Comparison of ENCODE assay signal across 19 cellular contexts in the genomic region with DNA sequence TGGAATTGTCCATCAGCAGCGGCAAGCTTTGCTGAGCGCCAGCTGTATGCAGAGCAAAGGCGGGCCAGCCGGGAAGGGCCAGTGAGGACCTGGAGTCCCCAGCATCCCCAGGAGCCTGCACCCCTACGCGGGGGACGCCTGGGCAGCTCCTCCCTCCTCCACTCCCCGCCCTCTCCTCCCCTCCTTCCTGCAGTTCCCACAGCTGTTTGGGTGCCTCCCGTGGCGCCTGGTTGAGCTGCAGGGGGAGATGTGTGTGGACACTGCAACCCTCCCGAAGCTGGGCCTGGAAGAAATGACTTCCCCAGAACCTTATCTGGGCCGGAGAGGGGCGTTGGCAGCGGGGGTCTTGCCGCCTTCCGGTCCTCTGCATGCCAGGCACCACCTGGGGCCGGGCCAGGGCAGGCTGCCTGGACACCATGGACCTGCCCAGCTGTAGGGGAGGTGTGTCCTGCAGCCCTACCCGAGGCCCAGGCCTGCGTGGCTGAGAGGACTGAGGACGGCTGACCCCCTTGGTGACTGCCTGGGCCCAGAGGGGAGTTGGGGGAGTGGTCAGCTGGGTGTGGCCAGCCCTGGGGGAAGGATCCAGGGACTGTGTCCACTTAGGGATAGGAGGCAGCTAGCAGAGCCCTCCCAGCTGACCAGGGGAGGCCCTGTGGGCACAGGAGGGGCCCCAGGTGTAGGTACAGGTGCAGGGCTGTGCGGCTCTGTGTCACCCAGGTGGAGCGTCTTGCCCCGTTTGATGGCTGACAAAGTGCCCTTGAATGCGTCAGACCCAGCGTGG. TPM values are rescaled to one million over a fixed set of nuclear protein-coding genes. Genes with fewer than 3 reads are reported as not detected.
DNase-seq lines count a peak whose midpoint lies in the region; ATAC-seq, FAIRE-seq and TF ChIP-seq lines count a peak whose summit lies in the region.
"Had no signal": no experiment of that assay in that cellular context is flagged by ENCODE, and none has a peak within 500 bp of the region (broad histone marks: within the 10 kb centered on the region; RNA-seq: fewer than 3 reads in every experiment).

No MANE protein-coding gene starts in this region.

- ATAC-seq in K562 (peak; percentile 57; the same call in 2 of the 3 replicates), HG03439 (IDR thresholded peaks at IDR 0.05; ENCODE audit: unreplicated experiment) (no peak), HG02623 (IDR thresholded peaks at IDR 0.05; ENCODE audit: unreplicated experiment) (no peak), HG02759 (IDR thresholded peaks at IDR 0.05; ENCODE audit: unreplicated experiment) (no peak)
- ATAC-seq: HCT116 had no signal

- H3K27ac Mint-ChIP-seq in nephron progenitor cell = no peak overlapping the region
- H3K27ac Mint-ChIP-seq: activated B cell treated with CpG ODN at 0.5 μM for 24 hours; activated naive CD8-positive, alpha-beta T cell; endodermal cell; neural progenitor cell had no signal

- no peak for FAIRE-seq in K562 (lab: Jason Lieb, UNC)
- FAIRE-seq in HTR-8/SVneo (lab: Jason Lieb, UNC) = no peak

- no peak for TF ChIP-seq POLR2A in K562 (conservative IDR thresholded peaks at IDR 0.05)

- DNase-seq in BE2C (peak; percentile 5), HCEC 1CT (peak; percentile 3), K562 (ENCODE audit: extremely low read depth in 1 of 4, low spot score in 3 of 4) (peak in 3 of 4 experiments; percentile 34 to 54 (median 50)), nephron progenitor cell (peak; percentile 10), HTR-8/SVneo (ENCODE audit: insufficient read length, low spot score) (no peak)
- DNase-seq: activated B cell treated with CpG ODN at 0.5 μM for 24 hours; DMS79 treated with DMSO at 0.1 percent for 48 hours; endodermal cell; mammary epithelial cell; NCI-H1436 treated with DMSO at 0.1 percent for 48 hours; NCI-H446 treated with DMSO at 0.1 percent for 48 hours; stimulated activated CD4-positive, alpha-beta T cell treated with anti-CD3 and anti-CD28 coated beads, Interleukin-12 subunit alpha, Interleukin-12 subunit beta, amount 100 ng/mL, for 4 hours had no signal

- H3K36me3 ChIP-seq in BE2C = no peaks in the 10 kb centered on the region
- no peaks in the 10 kb centered on the region for H3K36me3 ChIP-seq in K562 (ENCODE audit: control insufficient read depth, insufficient read depth, low read length)
- H3K36me3 ChIP-seq: neural progenitor cell had no signal

- H3K4me3 ChIP-seq in BE2C (ENCODE audit: low read depth, low read length) (no peak overlapping the region), K562 (no peak overlapping the region)
- H3K4me3 ChIP-seq: neural progenitor cell had no signal

- no peak overlapping the region for H2AFZ ChIP-seq in K562 (ENCODE audit: low read depth, low read length)
- H2AFZ ChIP-seq: neural progenitor cell had no signal

- CTCF ChIA-PET in K562 (lab: Yijun Ruan, JAX; ENCODE audit: low intra/inter-chr PET ratio) = interaction anchor here (0.6 kb wide), 1 partner anchor 49 kb away, joined by 3 read pairs; no protein-coding TSS in a partner anchor

- no peaks in the 10 kb centered on the region for H3K79me2 ChIP-seq in K562 (ENCODE audit: control insufficient read depth, insufficient read depth, low read length)

- TF ChIP-seq RAD21 in K562 (CRISPR knock-in tag; conservative IDR thresholded peaks at IDR 0.05 in 1 of 2, IDR thresholded peaks at IDR 0.05 in 1 of 2) = no peak

- no TSS peak for BruUV-seq in K562 (replicated peaks; lab: Mats Ljungman, UMichigan)

- TF ChIP-seq EP300 in K562 (IDR thresholded peaks at IDR 0.05; ENCODE audit: low read length) = no peak

- POLR2A ChIA-PET in K562 (lab: Yijun Ruan, JAX) = interaction anchor here (0.7 kb wide), 1 partner anchor 559 kb away, joined by 4 read pairs; no protein-coding TSS in a partner anchor

- H3K4me3 Mint-ChIP-seq in nephron progenitor cell = no peak overlapping the region
- H3K4me3 Mint-ChIP-seq: activated B cell treated with CpG ODN at 0.5 μM for 24 hours; activated naive CD8-positive, alpha-beta T cell; endodermal cell; neural progenitor cell had no signal

- no peaks in the 10 kb centered on the region for H3K9me3 Mint-ChIP-seq in nephron progenitor cell
- H3K9me3 Mint-ChIP-seq: activated B cell treated with CpG ODN at 0.5 μM for 24 hours, endodermal cell, neural progenitor cell had no signal

- intact Hi-C loops in K562 (cut with micrococcal nuclease) = loop anchor here (5.0 kb wide), 1 partner anchor 206 kb away; no protein-coding TSS in a partner anchor

- H3K9me3 ChIP-seq in BE2C (no peaks in the 10 kb centered on the region), K562 (replicated peaks; ENCODE audit: control insufficient read depth, insufficient read depth, low read depth, low read length) (no peaks in the 10 kb centered on the region)

- WGBS in K562 (ENCODE audit: insufficient coverage, low coverage, missing lambda C conversion rate) = 5% methylated on average over 20 of the region's 25 CpGs

- H3K36me3 Mint-ChIP-seq in nephron progenitor cell (ENCODE audit: low read depth) = no peaks in the 10 kb centered on the region
- H3K36me3 Mint-ChIP-seq: activated naive CD8-positive, alpha-beta T cell; neural progenitor cell had no signal

- H3K4me1 ChIP-seq in BE2C = no peaks in the 10 kb centered on the region
- peaks cover 0 to 52% of the 10 kb centered on the region in 2 experiments; a peak in 3 of 5 replicates for H3K4me1 ChIP-seq in K562 (replicated peaks in 1 of 2; ENCODE audit: control insufficient read depth in 2 of 2, insufficient read depth in 2 of 2, low read length in 2 of 2)

- peaks cover 14% of the 10 kb centered on the region for H3K27me3 Mint-ChIP-seq in nephron progenitor cell (ENCODE audit: low read depth, poor library complexity)
- H3K27me3 Mint-ChIP-seq: activated naive CD8-positive, alpha-beta T cell had no signal

- no peak overlapping the region for H3K27ac ChIP-seq in K562 (ENCODE audit: extremely low read depth, low read depth, low read length)
- H3K27ac ChIP-seq: neural progenitor cell had no signal

- no peaks in the 10 kb centered on the region for H3K27me3 ChIP-seq in BE2C
- H3K27me3 ChIP-seq in K562 (ENCODE audit: control insufficient read depth in 2 of 2, insufficient read depth in 2 of 2, low read length in 2 of 2) = peaks cover 40 to 96% of the 10 kb centered on the region in 2 experiments
- H3K27me3 ChIP-seq: neural progenitor cell had no signal

- peaks cover 17% of the 10 kb centered on the region; the same call in 1 of the 2 replicates for H4K20me1 ChIP-seq in K562 (replicated peaks; ENCODE audit: control insufficient read depth, insufficient read depth, low read length)

- H3K4me2 ChIP-seq in K562 (ENCODE audit: insufficient read depth, low read length) = no peak overlapping the region
- H3K4me2 ChIP-seq: neural progenitor cell had no signal

- peaks cover 27% of the 10 kb centered on the region for H3K4me1 Mint-ChIP-seq in nephron progenitor cell
- H3K4me1 Mint-ChIP-seq: activated B cell treated with CpG ODN at 0.5 μM for 24 hours, endodermal cell, neural progenitor cell had no signal

- TF ChIP-seq CTCF in BE2C (IDR thresholded peaks at IDR 0.05; ENCODE audit: low read depth, low read length) (no peak), K562 (IDR thresholded peaks at IDR 0.05 in 2 of 3, conservative IDR thresholded peaks at IDR 0.05 in 1 of 3; ENCODE audit: insufficient read depth in 2 of 3, low read depth in 1 of 3, low read length in 3 of 3) (no peak; a peak in 1 of 6 replicates), nephron progenitor cell (IDR thresholded peaks at IDR 0.05) (no peak)

- no peaks in the 10 kb centered on the region for H3K9me1 ChIP-seq in K562 (ENCODE audit: control insufficient read depth, insufficient read depth, low read length)

- in situ Hi-C loops in K562 (cut with MboI) = no loop called here

- H3K9ac ChIP-seq in K562 (ENCODE audit: insufficient read depth in 1 of 2, low read depth in 2 of 2, low read length in 2 of 2) = no peak overlapping the region
- H3K9ac ChIP-seq: neural progenitor cell had no signal

RNA-seq across cellular contexts. Expression of a gene that starts 16.8 kb away (rescaled TPM):
- 0.54 TPM for polyA plus RNA-seq in BE2C (2012; ENCODE audit: insufficient read depth, insufficient read length, low read depth)
- not detected in 2 replicates for total RNA-seq in K562 (2011; cell fraction: chromatin; rRNA removed; ENCODE audit: low replicate concordance)
- total RNA-seq in K562 (2011; cell fraction: nucleolus; rRNA removed) = not detected in 2 replicates
- total RNA-seq in K562 (2011; cell fraction: nucleoplasm; rRNA removed) = not detected in 2 replicates
- total RNA-seq in K562 (2014; rRNA removed) (not detected in 2 replicates), K562 (2014; rRNA removed; fragmentation: Illumina TruSeq; extraction: Trizol) (not detected in 2 replicates), K562 (2015; rRNA removed; fragmentation: Illumina TruSeq; extraction: Trizol) (not detected in 2 replicates), K562 (2021) (0.16 TPM in 1 of 2 replicates, not detected in the other)
- polyA plus RNA-seq in K562 (2011; rRNA removed) (not detected in 2 replicates), K562 (2014; fragmentation: Illumina TruSeq; extraction: Trizol) (not detected in 2 replicates), K562 (2014; fragmentation: Nextera tagmentation; extraction: Ambion mirVana) (not detected), K562 (2014; rRNA removed) (0.01 TPM in 1 of 2 replicates, not detected in the other)
- not detected in 2 replicates for polyA plus RNA-seq in K562 (2011; cell fraction: cytosol; rRNA removed)
- polyA plus RNA-seq in K562 (2011; cell fraction: nucleus; rRNA removed) = not detected in 2 replicates
- polyA plus RNA-seq in K562 (2012) = 0.03 and 0.06 TPM in 2 replicates
- not detected in 2 replicates for polyA minus RNA-seq in K562 (2011; rRNA and poly(A)+ RNA removed)
- not detected in 2 replicates for polyA minus RNA-seq in K562 (2011; cell fraction: cytosol; rRNA and poly(A)+ RNA removed)
- polyA minus RNA-seq in K562 (2011; cell fraction: nucleus; rRNA and poly(A)+ RNA removed) = not detected in 2 replicates
- total RNA-seq: activated B cell treated with CpG ODN at 0.5 μM for 24 hours had no signal
- polyA plus RNA-seq: BJ, mammary epithelial cell had no signal

RNA-seq across cellular contexts. Expression of a gene that starts 21.4 kb away (rescaled TPM):
- polyA plus RNA-seq in BE2C (2012; ENCODE audit: insufficient read depth, insufficient read length, low read depth) = not detected
- total RNA-seq in K562 (2011; cell fraction: chromatin; rRNA removed; ENCODE audit: low replicate concordance) = 0.05 and 0.49 TPM in 2 replicates
- under 0.01 TPM in 1 of 2 replicates, not detected in the other for total RNA-seq in K562 (2011; cell fraction: nucleolus; rRNA removed)
- 0.08 and 0.59 TPM in 2 replicates for total RNA-seq in K562 (2011; cell fraction: nucleoplasm; rRNA removed)
- not detected in 2 replicates for total RNA-seq in K562 (2014; rRNA removed)
- not detected in 2 replicates for total RNA-seq in K562 (2014; rRNA removed; fragmentation: Illumina TruSeq; extraction: Trizol)
- total RNA-seq in K562 (2015; rRNA removed; fragmentation: Illumina TruSeq; extraction: Trizol) = not detected in 2 replicates
- 0.18 and 0.38 TPM in 2 replicates for total RNA-seq in K562 (2021)
- not detected in 2 replicates for polyA plus RNA-seq in K562 (2011; rRNA removed)
- polyA plus RNA-seq in K562 (2011; cell fraction: cytosol; rRNA removed) = not detected in 2 replicates
- not detected in 2 replicates for polyA plus RNA-seq in K562 (2011; cell fraction: nucleus; rRNA removed)
- polyA plus RNA-seq in K562 (2012) = 0.04 TPM in 1 of 2 replicates, not detected in the other
- under 0.01 TPM in 1 of 2 replicates, not detected in the other for polyA plus RNA-seq in K562 (2014; fragmentation: Illumina TruSeq; extraction: Trizol)
- polyA plus RNA-seq in K562 (2014; fragmentation: Nextera tagmentation; extraction: Ambion mirVana) = not detected
- not detected in 2 replicates for polyA plus RNA-seq in K562 (2014; rRNA removed)
- not detected in 2 replicates for polyA minus RNA-seq in K562 (2011; rRNA and poly(A)+ RNA removed)
- polyA minus RNA-seq in K562 (2011; cell fraction: cytosol; rRNA and poly(A)+ RNA removed) = not detected in 2 replicates
- polyA minus RNA-seq in K562 (2011; cell fraction: nucleus; rRNA and poly(A)+ RNA removed) = not detected in 2 replicates
- total RNA-seq: activated B cell treated with CpG ODN at 0.5 μM for 24 hours, endodermal cell, mammary epithelial cell had no signal
- polyA plus RNA-seq: BJ, mammary epithelial cell had no signal
